In genomic region chr6:26339612-26340011, GRCh38 we compare ENCODE assay signal across 14 cellular contexts. TPM values are rescaled to one million over a fixed set of nuclear protein-coding genes. Genes with fewer than 3 reads are reported as not detected.
DNase-seq lines count a peak whose midpoint lies in the region; ATAC-seq and TF ChIP-seq lines count a peak whose summit lies in the region.
"Had no signal": no experiment of that assay in that cellular context is flagged by ENCODE, and none has a peak within 500 bp of the region (broad histone marks: within the 10 kb centered on the region; RNA-seq: fewer than 3 reads in every experiment).

No MANE protein-coding gene starts in this region.

- intact Hi-C loops in PC-3 (cut with micrococcal nuclease), result loop anchor here (2.0 kb wide), 2 partner anchors 71 to 255 kb away; no protein-coding TSS in a partner anchor

- POLR2A ChIA-PET in activated CD4-positive, alpha-beta T cell treated with anti-CD3 and anti-CD28 coated beads, Interleukin-2, amount 10 ng/mL, durations not matched to agents 7 days and 5 days (lab: Charles Lee), result no interaction called here
- POLR2A ChIA-PET in HEK293 (lab: Yijun Ruan, JAX), result interaction anchor here (0.7 to 0.8 kb wide), 2 partner anchors 9 to 255 kb away, joined by 3 read pairs; no protein-coding TSS in a partner anchor
- POLR2A ChIA-PET in PC-3 (lab: Charles Lee; ENCODE audit: unreplicated experiment), result no interaction called here

- no peaks in the 10 kb centered on the region for H3K9me3 ChIP-seq in HEK293 (ENCODE audit: control insufficient read depth, insufficient read depth, low read depth, low read length)
- H3K9me3 ChIP-seq in PC-3 (ENCODE audit: low read length), result no peaks in the 10 kb centered on the region
- H3K9me3 ChIP-seq: BE2C had no signal

- H3K27ac ChIP-seq in HEK293 (ENCODE audit: extremely low read depth, low read depth, low read length), result no peak overlapping the region
- H3K27ac ChIP-seq in PC-3 (ENCODE audit: low read length), result no peak overlapping the region
- H3K27ac ChIP-seq: C4-2B had no signal

- H3K27ac Mint-ChIP-seq in activated CD4-positive, alpha-beta T cell treated with anti-CD3 and anti-CD28 coated beads, Interleukin-2, amount 10 ng/mL, durations not matched to agents 7 days and 5 days, result peak overlapping the region; percentile 11
- H3K27ac Mint-ChIP-seq: CD4-positive, alpha-beta memory T cell; GM23338 had no signal

- H3K9me2 ChIP-seq in PC-3 (replicated peaks; ENCODE audit: low read length), result no peaks in the 10 kb centered on the region

- H3K4me1 ChIP-seq in HEK293 (ENCODE audit: control insufficient read depth, insufficient read depth, low read length) (peaks cover 7% of the 10 kb centered on the region; the same call in 1 of the 2 replicates), PC-3 (ENCODE audit: insufficient read depth, low read length) (peaks cover 44% of the 10 kb centered on the region)
- H3K4me1 ChIP-seq: BE2C had no signal

- H3K4me3 ChIP-seq in HEK293 (ENCODE audit: low read depth, low read length), result no peak overlapping the region
- H3K4me3 ChIP-seq in Jurkat, Clone E6-1 (ENCODE audit: low read length), result no peak overlapping the region
- no peak overlapping the region for H3K4me3 ChIP-seq in PC-3 (ENCODE audit: low read length)
- H3K4me3 ChIP-seq: GM23338 had no signal

- no peak overlapping the region for H2AFZ ChIP-seq in PC-3 (ENCODE audit: low read length)
- H2AFZ ChIP-seq: GM23338 had no signal

- no peaks in the 10 kb centered on the region for H3K36me3 ChIP-seq in HEK293 (ENCODE audit: control insufficient read depth in 2 of 2, insufficient read depth in 1 of 2, low read length in 2 of 2)
- H3K36me3 ChIP-seq in PC-3 (ENCODE audit: low read depth, low read length), result no peaks in the 10 kb centered on the region
- H3K36me3 ChIP-seq: BE2C had no signal

- no peaks in the 10 kb centered on the region for H3K79me2 ChIP-seq in PC-3 (ENCODE audit: low read length)

- H3K36me3 Mint-ChIP-seq in activated CD4-positive, alpha-beta T cell treated with anti-CD3 and anti-CD28 coated beads, Interleukin-2, amount 10 ng/mL, durations not matched to agents 7 days and 5 days (ENCODE audit: low read depth), result peaks cover 4% of the 10 kb centered on the region
- H3K36me3 Mint-ChIP-seq: CD4-positive, alpha-beta memory T cell had no signal

- H3K4me1 Mint-ChIP-seq in activated CD4-positive, alpha-beta T cell treated with anti-CD3 and anti-CD28 coated beads, Interleukin-2, amount 10 ng/mL, durations not matched to agents 7 days and 5 days, result peaks cover 39% of the 10 kb centered on the region

- CTCF ChIA-PET in activated CD4-positive, alpha-beta T cell treated with anti-CD3 and anti-CD28 coated beads, Interleukin-2, amount 10 ng/mL, durations not matched to agents 7 days and 5 days (lab: Charles Lee), result interaction anchor here (0.7 to 1.6 kb wide), 5 partner anchors 17 to 256 kb away, joined by 3 to 7 read pairs (median 3); no protein-coding TSS in a partner anchor
- CTCF ChIA-PET in HEK293 (lab: Yijun Ruan, JAX), result interaction anchor here (0.6 to 3.4 kb wide), 3 partner anchors 232 to 819 kb away, joined by 3 to 48 read pairs (median 4); partner anchors contain the start of gene ABT1
- CTCF ChIA-PET in PC-3 (lab: Charles Lee), result no interaction called here

- H3K27me3 ChIP-seq in PC-3 (ENCODE audit: low read length), result no peaks in the 10 kb centered on the region
- H3K27me3 ChIP-seq: BE2C had no signal

- no peak overlapping the region for H3K4me3 Mint-ChIP-seq in activated CD4-positive, alpha-beta T cell treated with anti-CD3 and anti-CD28 coated beads, Interleukin-2, amount 10 ng/mL, durations not matched to agents 7 days and 5 days
- H3K4me3 Mint-ChIP-seq: CD4-positive, alpha-beta memory T cell; GM23338 had no signal

- no peak for DNase-seq in activated CD4-positive, alpha-beta T cell treated with anti-CD3 and anti-CD28 coated beads, Interleukin-2, amount 10 ng/mL, durations not matched to agents 7 days and 5 days
- no peak for DNase-seq in activated CD4-positive, alpha-beta T cell treated with anti-CD3 and anti-CD28 coated beads, Interleukin-2, amount 50 U/mL, for 4 hours
- peak; percentile 54 for DNase-seq in Jurkat, Clone E6-1 (ENCODE audit: low read depth, low spot score)
- DNase-seq in PC-3, result no peak
- DNase-seq: BE2C; CD4-positive, alpha-beta memory T cell; DMS153; H7; KBM-7 had no signal

- TF ChIP-seq CTCF in HEK293 (tag by site-specific recombination; IDR thresholded peaks at IDR 0.05) (no peak), PC-3 (conservative IDR thresholded peaks at IDR 0.05; ENCODE audit: low read depth, low read length) (no peak)

- peaks cover 3% of the 10 kb centered on the region for H3F3A ChIP-seq in PC-3 (ENCODE audit: low read length, unreplicated experiment)

- H3K27me3 Mint-ChIP-seq in activated CD4-positive, alpha-beta T cell treated with anti-CD3 and anti-CD28 coated beads, Interleukin-2, amount 10 ng/mL, durations not matched to agents 7 days and 5 days, result peaks cover 2% of the 10 kb centered on the region
- H3K27me3 Mint-ChIP-seq: CD4-positive, alpha-beta memory T cell had no signal

- H3K9me3 Mint-ChIP-seq in activated CD4-positive, alpha-beta T cell treated with anti-CD3 and anti-CD28 coated beads, Interleukin-2, amount 10 ng/mL, durations not matched to agents 7 days and 5 days, result peaks cover 2% of the 10 kb centered on the region
- H3K9me3 Mint-ChIP-seq: GM23338 had no signal

- no TSS peak for BruUV-seq in PC-3 (replicated peaks; lab: Mats Ljungman, UMichigan)

- ATAC-seq in PC-3, result no peak
- ATAC-seq in HG03521 (IDR thresholded peaks at IDR 0.05; ENCODE audit: unreplicated experiment), result no peak
- no peak for ATAC-seq in HG03442 (IDR thresholded peaks at IDR 0.05; ENCODE audit: unreplicated experiment)
- ATAC-seq: GM23338 had no signal

- 0 out of 2 replicates have a peak overlapping the region, but pooled peaks have one; percentile 4 for H3K4me2 ChIP-seq in PC-3 (ENCODE audit: low read length)
- H3K4me2 ChIP-seq: GM23338 had no signal

- H3K9ac ChIP-seq in PC-3 (ENCODE audit: low read length), result no peak overlapping the region

- H4K20me1 ChIP-seq in PC-3 (ENCODE audit: low read length), result no peaks in the 10 kb centered on the region

TF ChIP-seq in HEK293, 187 proteins besides CTCF, POLR2A, EP300 and RAD21:
- TF ChIP-seq ZNF202 (tag by site-specific recombination; IDR thresholded peaks at IDR 0.05; ENCODE audit: borderline replicate concordance), result no peak
- TF ChIP-seq ZNF274 (IDR thresholded peaks at IDR 0.05; ENCODE audit: low read length), result no peak
- no peak for TF ChIP-seq ZNF274 (tag by site-specific recombination; IDR thresholded peaks at IDR 0.05; ENCODE audit: borderline replicate concordance)
- peak; percentile 68; the same call in 1 of the 2 replicates for TF ChIP-seq ZNF2 (tag by site-specific recombination; IDR thresholded peaks at IDR 0.05)
- TF ChIP-seq ZBTB17 (tag by site-specific recombination; IDR thresholded peaks at IDR 0.05), result no peak
- peak; percentile 61 for TF ChIP-seq ZBTB44 (tag by site-specific recombination; IDR thresholded peaks at IDR 0.05)

RNA-seq across cellular contexts. Expression of gene BTN3A2, which starts 25.4 kb away (rescaled TPM):
- 100 to 1,000 TPM; 121 to 125 TPM for total RNA-seq in activated CD4-positive, alpha-beta T cell treated with anti-CD3 and anti-CD28 coated beads, Interleukin-2, amount 10 ng/mL, durations not matched to agents 7 days and 5 days
- 37.9 TPM for polyA plus RNA-seq in Jurkat, Clone E6-1 (2012; ENCODE audit: insufficient read depth, insufficient read length)
- 2.4 and 5.4 TPM in 2 replicates for total RNA-seq in PC-3 (2014; rRNA removed)

RNA-seq across cellular contexts. Expression of gene BTN2A2, which starts 43.3 kb away (rescaled TPM):
- 10 to 100 TPM; 12.4 to 12.7 TPM for total RNA-seq in activated CD4-positive, alpha-beta T cell treated with anti-CD3 and anti-CD28 coated beads, Interleukin-2, amount 10 ng/mL, durations not matched to agents 7 days and 5 days
- 12.2 TPM for polyA plus RNA-seq in Jurkat, Clone E6-1 (2012; ENCODE audit: insufficient read depth, insufficient read length)
- total RNA-seq in PC-3 (2014; rRNA removed), result 9.1 and 11.4 TPM in 2 replicates

Comparison
In these comparisons a context has a peak if more than half of its experiments do, and no peak if none do; other contexts are left out.
1. RNA of gene BTN3A2, which starts 25.4 kb away (total RNA-seq): 121 to 125 TPM in activated CD4-positive, alpha-beta T cell treated with anti-CD3 and anti-CD28 coated beads, Interleukin-2, amount 10 ng/mL, durations not matched to agents 7 days and 5 days; 2.4 to 5.4 TPM in PC-3; every median in the first group is over 10 times any median in the second.